In genomic region chr13:98496239-98496668, GRCh38 we compare ENCODE assay signal across 8 cellular contexts.
A peak's percentile ranks its signal among the peaks of the same experiment; 100 is the strongest.
DNase-seq lines count a peak whose midpoint lies in the region; ATAC-seq and TF ChIP-seq lines count a peak whose summit lies in the region.

No MANE protein-coding gene starts in this region.

- H3K4me3 ChIP-seq in GM23338 (no peak overlapping the region), coronary artery (peak overlapping the region; percentile 45), lower lobe of right lung (peak overlapping the region; percentile 4)

- no peaks in the 10 kb centered on the region for H3K9me3 Mint-ChIP-seq in GM23338
- no peaks in the 10 kb centered on the region for H3K9me3 Mint-ChIP-seq in stimulated activated memory B cell treated with anti-CD40 and anti-IgM and Interleukin-4, amounts not matched to agents 10 μg/mL and 1 μg/mL and 100 μg/mL, for 72 hours

- TF ChIP-seq CTCF in GM23338 (conservative IDR thresholded peaks at IDR 0.05; ENCODE audit: low read depth in 2 of 2) (no peak), coronary artery (IDR thresholded peaks at IDR 0.05) (no peak), lower lobe of right lung (IDR thresholded peaks at IDR 0.05) (no peak)

- H3F3A ChIP-seq in GM23338 (replicated peaks; ENCODE audit: low read depth): no peaks in the 10 kb centered on the region

- H3K27ac ChIP-seq in GM23338 (ENCODE audit: low read depth) (peak overlapping the region; percentile 64; the same call in 1 of the 2 replicates), coronary artery (peak overlapping the region in 1 of 2 donors; percentile 81), lower lobe of right lung (peak overlapping the region; percentile 76)

- H3K4me1 ChIP-seq in GM23338 (ENCODE audit: insufficient read depth) (peaks cover 42% of the 10 kb centered on the region), lower lobe of right lung (peaks cover 50% of the 10 kb centered on the region)

- H3K27me3 ChIP-seq in GM23338 (ENCODE audit: insufficient read depth) (no peaks in the 10 kb centered on the region), lower lobe of right lung (ENCODE audit: low read depth) (no peaks in the 10 kb centered on the region)

- H4K20me1 ChIP-seq in GM23338 (replicated peaks; ENCODE audit: insufficient read depth): peaks cover 44% of the 10 kb centered on the region

- no peaks in the 10 kb centered on the region for H3K9me2 ChIP-seq in GM23338 (ENCODE audit: insufficient read depth)

- peaks cover 7% of the 10 kb centered on the region for H3K27me3 Mint-ChIP-seq in GM23338 (ENCODE audit: insufficient read depth, low read depth, poor library complexity)
- H3K27me3 Mint-ChIP-seq in stimulated activated memory B cell treated with anti-CD40 and anti-IgM and Interleukin-4, amounts not matched to agents 10 μg/mL and 1 μg/mL and 100 μg/mL, for 72 hours: no peaks in the 10 kb centered on the region

- no peak overlapping the region for H3K4me3 Mint-ChIP-seq in GM23338
- H3K4me3 Mint-ChIP-seq in stimulated activated memory B cell treated with anti-CD40 and anti-IgM and Interleukin-4, amounts not matched to agents 10 μg/mL and 1 μg/mL and 100 μg/mL, for 72 hours: no peak overlapping the region

- H3K27ac Mint-ChIP-seq in GM23338: no peak overlapping the region
- peak overlapping the region; percentile 7 for H3K27ac Mint-ChIP-seq in stimulated activated memory B cell treated with anti-CD40 and anti-IgM and Interleukin-4, amounts not matched to agents 10 μg/mL and 1 μg/mL and 100 μg/mL, for 72 hours

- peaks cover 19% of the 10 kb centered on the region for H3K36me3 Mint-ChIP-seq in GM23338 (ENCODE audit: low read depth)
- peaks cover 18% of the 10 kb centered on the region for H3K36me3 Mint-ChIP-seq in stimulated activated memory B cell treated with anti-CD40 and anti-IgM and Interleukin-4, amounts not matched to agents 10 μg/mL and 1 μg/mL and 100 μg/mL, for 72 hours

- ATAC-seq in GM23338: peak; percentile 7; the same call in 1 of the 3 replicates
- ATAC-seq in lower lobe of right lung: peak; percentile 59 to 73
- no peak for ATAC-seq in stimulated activated memory B cell treated with anti-CD40 and anti-IgM and Interleukin-4, amounts not matched to agents 10 μg/mL and 1 μg/mL and 100 μg/mL, for 72 hours

- intact Hi-C loops in lower lobe of right lung (cut with DNase I): no loop called here

- H3K4me1 Mint-ChIP-seq in GM23338: peaks cover 64% of the 10 kb centered on the region
- peaks cover 77% of the 10 kb centered on the region for H3K4me1 Mint-ChIP-seq in stimulated activated memory B cell treated with anti-CD40 and anti-IgM and Interleukin-4, amounts not matched to agents 10 μg/mL and 1 μg/mL and 100 μg/mL, for 72 hours

- no peak overlapping the region for H2AFZ ChIP-seq in GM23338

- H3K79me2 ChIP-seq in GM23338 (replicated peaks; ENCODE audit: insufficient read depth): peaks cover 95% of the 10 kb centered on the region

- H3K36me3 ChIP-seq in GM23338 (ENCODE audit: insufficient read depth) (no peaks in the 10 kb centered on the region), lower lobe of right lung (peaks cover 10% of the 10 kb centered on the region)

- no peaks in the 10 kb centered on the region for H3K9me3 ChIP-seq in lower lobe of right lung

- DNase-seq in GM23338 (ENCODE audit: low spot score) (no peak), coronary artery (ENCODE audit: low spot score) (no peak), lower lobe of right lung (no peak), NCI-H2196 treated with DMSO at 0.1 percent for 48 hours (lab: John Stamatoyannopoulos, UW; ENCODE audit: unreplicated experiment) (no peak), T1000 (lab: John Stamatoyannopoulos, UW) (no peak), superior temporal gyrus (ENCODE audit: extremely low spot score) (no peak)
- no peak for DNase-seq in activated effector memory CD4-positive, alpha-beta T cell treated with Interleukin-2 at 50 U/mL for 16 hours

- 0 out of 2 replicates have a peak overlapping the region, but pooled peaks have one; percentile 3 for H3K4me2 ChIP-seq in GM23338

TF ChIP-seq in GM23338, 12 proteins besides CTCF, POLR2A, EP300 and RAD21:
- no peak for TF ChIP-seq ZNF114 (CRISPR knock-in tag; IDR thresholded peaks at IDR 0.05)
- TF ChIP-seq EZH2phosphoT487 (IDR thresholded peaks at IDR 0.05; ENCODE audit: unreplicated experiment): no peak
- no peak for TF ChIP-seq CREB1 (CRISPR knock-in tag; IDR thresholded peaks at IDR 0.05; ENCODE audit: low read depth)
- no peak for TF ChIP-seq STAT1 (IDR thresholded peaks at IDR 0.05; ENCODE audit: unreplicated experiment)
- no peak for TF ChIP-seq ZNF331 (CRISPR knock-in tag; IDR thresholded peaks at IDR 0.05; ENCODE audit: low read depth)
- no peak for TF ChIP-seq POLR2AphosphoS5 (IDR thresholded peaks at IDR 0.05; ENCODE audit: low read depth)
- TF ChIP-seq EZH2 (IDR thresholded peaks at IDR 0.05; ENCODE audit: low read depth, unreplicated experiment): no peak
- no peak for TF ChIP-seq JUNB (IDR thresholded peaks at IDR 0.05; ENCODE audit: unreplicated experiment)
- no peak for TF ChIP-seq ETS1 (IDR thresholded peaks at IDR 0.05)
